In genomic region chr3:175009294-175009693, GRCh38 we compare ENCODE assay signal across 8 cellular contexts.
"Had no signal": no experiment of that assay in that cellular context is flagged by ENCODE, and none has a peak within 500 bp of the region (broad histone marks: within the 10 kb centered on the region; RNA-seq: fewer than 3 reads in every experiment).

No MANE protein-coding gene starts in this region.

- H3K4me1 ChIP-seq: HAP-1 had no signal

- H3K9me3 ChIP-seq: HAP-1 had no signal

- H3K9ac ChIP-seq: GM23248 had no signal

- ATAC-seq: HCT116 had no signal

- H3K36me3 ChIP-seq: HAP-1 had no signal

- DNase-seq: GM23248, H7, HFFc6, Kasumi-1, KG1 had no signal

- H3K27ac ChIP-seq: GM23248, HL-60 had no signal

- H3K4me3 ChIP-seq: GM23248, HAP-1 had no signal

- H2AFZ ChIP-seq: GM23248 had no signal
